ENCODE assay signal across 1 cellular context in genomic region chr2:11111811-11112425, GRCh38.
TF ChIP-seq lines count a peak whose summit lies in the region.

No MANE protein-coding gene starts in this region.

TF ChIP-seq in SK-N-SH treated with all-trans-retinoic acid at 6 μM for 48 hours, 23 proteins besides CTCF, POLR2A, EP300 and RAD21 (continued from another document):
- TF ChIP-seq CREB5 (CRISPR knock-in tag; IDR thresholded peaks at IDR 0.05; ENCODE audit: low read depth) (no peak), ZFP30 (CRISPR knock-in tag; IDR thresholded peaks at IDR 0.05) (no peak), ZFP3 (CRISPR knock-in tag; IDR thresholded peaks at IDR 0.05) (no peak), TCF4 (CRISPR knock-in tag; IDR thresholded peaks at IDR 0.05; ENCODE audit: borderline replicate concordance) (no peak), ZNF565 (CRISPR knock-in tag; conservative IDR thresholded peaks at IDR 0.05; ENCODE audit: low read depth) (no peak), ESRRG (CRISPR knock-in tag; IDR thresholded peaks at IDR 0.05) (no peak), ARNTL (CRISPR knock-in tag; IDR thresholded peaks at IDR 0.05; ENCODE audit: borderline replicate concordance, low read depth) (no peak), GLIS3 (CRISPR knock-in tag; IDR thresholded peaks at IDR 0.05) (no peak), ZNF70 (CRISPR knock-in tag; IDR thresholded peaks at IDR 0.05) (no peak)
- TF ChIP-seq, protein P1, sequence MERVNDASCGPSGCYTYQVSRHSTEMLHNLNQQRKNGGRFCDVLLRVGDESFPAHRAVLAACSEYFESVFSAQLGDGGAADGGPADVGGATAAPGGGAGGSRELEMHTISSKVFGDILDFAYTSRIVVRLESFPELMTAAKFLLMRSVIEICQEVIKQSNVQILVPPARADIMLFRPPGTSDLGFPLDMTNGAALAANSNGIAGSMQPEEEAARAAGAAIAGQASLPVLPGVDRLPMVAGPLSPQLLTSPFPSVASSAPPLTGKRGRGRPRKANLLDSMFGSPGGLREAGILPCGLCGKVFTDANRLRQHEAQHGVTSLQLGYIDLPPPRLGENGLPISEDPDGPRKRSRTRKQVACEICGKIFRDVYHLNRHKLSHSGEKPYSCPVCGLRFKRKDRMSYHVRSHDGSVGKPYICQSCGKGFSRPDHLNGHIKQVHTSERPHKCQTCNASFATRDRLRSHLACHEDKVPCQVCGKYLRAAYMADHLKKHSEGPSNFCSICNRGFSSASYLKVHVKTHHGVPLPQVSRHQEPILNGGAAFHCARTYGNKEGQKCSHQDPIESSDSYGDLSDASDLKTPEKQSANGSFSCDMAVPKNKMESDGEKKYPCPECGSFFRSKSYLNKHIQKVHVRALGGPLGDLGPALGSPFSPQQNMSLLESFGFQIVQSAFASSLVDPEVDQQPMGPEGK (CRISPR knock-in tag; IDR thresholded peaks at IDR 0.05; ENCODE audit: borderline replicate concordance) = no peak
TF ChIP-seq in SK-N-SH treated with all-trans-retinoic acid at 6 μM for 48 hours: peak in this region for 0.
